In the genomic region with DNA sequence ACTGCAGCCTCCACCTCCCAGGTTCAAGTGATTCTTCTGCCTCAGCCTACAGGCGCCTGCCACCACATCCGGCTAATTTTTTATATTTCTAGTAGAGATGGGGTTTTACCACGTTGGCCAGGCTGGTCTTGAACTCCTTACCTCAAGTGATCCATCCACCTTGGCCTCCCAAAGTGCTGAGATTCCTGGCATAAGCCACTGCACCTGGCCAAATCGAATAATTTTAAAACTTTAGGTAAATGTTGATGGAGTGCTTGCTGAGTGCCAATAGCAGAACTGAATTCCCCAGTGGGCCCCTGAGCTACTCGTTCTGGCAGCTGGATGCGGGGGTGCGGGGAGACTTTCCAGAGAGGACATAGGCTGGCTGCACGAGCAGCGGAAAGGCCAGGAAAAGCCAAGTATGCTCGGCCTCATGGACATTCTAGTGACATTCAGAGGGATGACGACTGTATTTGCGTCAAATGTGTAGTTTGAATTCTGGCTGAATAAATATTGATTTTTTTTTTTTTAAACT, we compare ENCODE assay signal across 10 cellular contexts. TPM values are rescaled to one million over a fixed set of nuclear protein-coding genes. Genes with fewer than 3 reads are reported as not detected.
DNase-seq lines count a peak whose midpoint lies in the region; ATAC-seq and TF ChIP-seq lines count a peak whose summit lies in the region.
"Had no signal": no experiment of that assay in that cellular context is flagged by ENCODE, and none has a peak within 500 bp of the region (broad histone marks: within the 10 kb centered on the region; RNA-seq: fewer than 3 reads in every experiment).

No MANE protein-coding gene starts in this region.

- ATAC-seq in activated T-cell treated with anti-CD3 and anti-CD28 coated beads, Interleukin-2, amount 50 U/mL, for 72 hours (replicated peaks in 1 of 2) = no peak
- no peak for ATAC-seq in upper lobe of right lung
- ATAC-seq in HG03571 (IDR thresholded peaks at IDR 0.05; ENCODE audit: unreplicated experiment) = no peak
- no peak for ATAC-seq in GM18868 (IDR thresholded peaks at IDR 0.05; ENCODE audit: unreplicated experiment)
- ATAC-seq: HCT116 had no signal

- DNase-seq in activated T-cell treated with anti-CD3 and anti-CD28 coated beads, Interleukin-2, amount 50 U/mL, for 72 hours = no peak
- DNase-seq in activated T-cell treated with anti-CD3 and anti-CD28 coated beads for 4 hours = no peak
- DNase-seq in colonic mucosa = no peak
- DNase-seq in upper lobe of right lung = no peak
- DNase-seq in BE2C = no peak
- DNase-seq: dorsolateral prefrontal cortex had no signal

- intact Hi-C loops in colonic mucosa (cut with DNase I) (no loop called here), upper lobe of right lung (cut with DNase I) (no loop called here)

- H3K27me3 ChIP-seq in colonic mucosa = no peaks in the 10 kb centered on the region
- no peaks in the 10 kb centered on the region for H3K27me3 ChIP-seq in mucosa of rectum (ENCODE audit: control insufficient read depth in 2 of 2, insufficient read depth in 2 of 2, low read length in 2 of 2)
- no peaks in the 10 kb centered on the region for H3K27me3 ChIP-seq in upper lobe of right lung
- H3K27me3 ChIP-seq in BE2C = no peaks in the 10 kb centered on the region
- H3K27me3 ChIP-seq: dorsolateral prefrontal cortex had no signal

- H3K27ac Mint-ChIP-seq in activated T-cell treated with anti-CD3 and anti-CD28 coated beads, Interleukin-2, amount 50 U/mL, for 72 hours = peak overlapping the region; percentile 97

- peaks cover 49% of the 10 kb centered on the region for H3K4me1 Mint-ChIP-seq in activated T-cell treated with anti-CD3 and anti-CD28 coated beads, Interleukin-2, amount 50 U/mL, for 72 hours (ENCODE audit: low read depth)

- peak overlapping the region; percentile 22 to 89 for H3K4me3 Mint-ChIP-seq in activated T-cell treated with anti-CD3 and anti-CD28 coated beads, Interleukin-2, amount 50 U/mL, for 72 hours

- no peaks in the 10 kb centered on the region for H3K27me3 Mint-ChIP-seq in activated T-cell treated with anti-CD3 and anti-CD28 coated beads, Interleukin-2, amount 50 U/mL, for 72 hours (ENCODE audit: low read depth)

- H3K4me1 ChIP-seq in colonic mucosa (peaks cover 29% of the 10 kb centered on the region), mucosa of rectum (ENCODE audit: control insufficient read depth in 2 of 2, insufficient read depth in 2 of 2, low read length in 2 of 2) (peaks cover 44 to 52% of the 10 kb centered on the region in 2 donors), upper lobe of right lung (peaks cover 31% of the 10 kb centered on the region), BE2C (peaks cover 13% of the 10 kb centered on the region)

- TF ChIP-seq CTCF in colonic mucosa (IDR thresholded peaks at IDR 0.05) (no peak), upper lobe of right lung (IDR thresholded peaks at IDR 0.05) (no peak), BE2C (IDR thresholded peaks at IDR 0.05; ENCODE audit: low read depth, low read length) (no peak)

- H3K9me3 ChIP-seq in colonic mucosa (no peaks in the 10 kb centered on the region), mucosa of rectum (ENCODE audit: control insufficient read depth in 2 of 2, low read length in 2 of 2) (no peaks in the 10 kb centered on the region), upper lobe of right lung (no peaks in the 10 kb centered on the region), BE2C (no peaks in the 10 kb centered on the region)

- H3K9ac ChIP-seq in colonic mucosa (ENCODE audit: low read depth in 2 of 2, low read length in 2 of 2) (peak overlapping the region; percentile 47 to 97), mucosa of rectum (ENCODE audit: low read depth in 1 of 2, low read length in 2 of 2) (peak overlapping the region; percentile 31 to 72)

- H3K36me3 ChIP-seq in colonic mucosa = peaks cover 9% of the 10 kb centered on the region
- peaks cover 19 to 29% of the 10 kb centered on the region in 2 donors for H3K36me3 ChIP-seq in mucosa of rectum (ENCODE audit: control insufficient read depth in 2 of 2, insufficient read depth in 2 of 2, low read length in 2 of 2)
- peaks cover 29% of the 10 kb centered on the region for H3K36me3 ChIP-seq in upper lobe of right lung
- peaks cover 86% of the 10 kb centered on the region for H3K36me3 ChIP-seq in BE2C

- H3K4me3 ChIP-seq in colonic mucosa = no peak overlapping the region
- no peak overlapping the region for H3K4me3 ChIP-seq in mucosa of rectum (ENCODE audit: low read length in 2 of 2)
- H3K4me3 ChIP-seq in upper lobe of right lung = no peak overlapping the region
- H3K4me3 ChIP-seq in BE2C (ENCODE audit: low read depth, low read length) = no peak overlapping the region
- H3K4me3 ChIP-seq: dorsolateral prefrontal cortex had no signal

- H3K36me3 Mint-ChIP-seq in activated T-cell treated with anti-CD3 and anti-CD28 coated beads, Interleukin-2, amount 50 U/mL, for 72 hours (ENCODE audit: insufficient read depth in 2 of 2) = peaks cover 10 to 34% of the 10 kb centered on the region in 2 donors

- no peaks in the 10 kb centered on the region for H3K9me3 Mint-ChIP-seq in activated T-cell treated with anti-CD3 and anti-CD28 coated beads, Interleukin-2, amount 50 U/mL, for 72 hours

- H3K27ac ChIP-seq in colonic mucosa = peak overlapping the region; percentile 99
- H3K27ac ChIP-seq in mucosa of rectum (ENCODE audit: low read depth in 2 of 2, low read length in 2 of 2) = peak overlapping the region; percentile 84 to 97
- H3K27ac ChIP-seq in upper lobe of right lung = peak overlapping the region; percentile 83

RNA-seq across cellular contexts. Expression of a gene that starts 16.8 kb away (rescaled TPM):
- 10 to 100 TPM; 53.5 to 73.3 TPM for total RNA-seq in activated T-cell treated with anti-CD3 and anti-CD28 coated beads, Interleukin-2, amount 50 U/mL, for 72 hours
- total RNA-seq in colonic mucosa (10 to 100 TPM; 22.4 to 50.6 TPM), upper lobe of right lung (14.8 TPM)
- 26.8 TPM for polyA plus RNA-seq in BE2C (2012; ENCODE audit: insufficient read depth, insufficient read length, low read depth)

RNA-seq across cellular contexts. Expression of a gene that starts 37.0 kb away (rescaled TPM):
- total RNA-seq in activated T-cell treated with anti-CD3 and anti-CD28 coated beads, Interleukin-2, amount 50 U/mL, for 72 hours = 100 to 1,000 TPM; 254 to 267 TPM
- total RNA-seq in colonic mucosa (100 to 1,000 TPM; 442 to 494 TPM), upper lobe of right lung (250 TPM)
- polyA plus RNA-seq in BE2C (2012; ENCODE audit: insufficient read depth, insufficient read length, low read depth) = 1,797 TPM

RNA-seq across cellular contexts. Expression of a gene that starts 41.4 kb away (rescaled TPM):
- total RNA-seq in activated T-cell treated with anti-CD3 and anti-CD28 coated beads, Interleukin-2, amount 50 U/mL, for 72 hours = 10 to 100 TPM; 67.7 to 74.9 TPM
- total RNA-seq in colonic mucosa = 100 to 1,000 TPM; 162 to 174 TPM
- 91.2 TPM for total RNA-seq in upper lobe of right lung
- 258 TPM for polyA plus RNA-seq in BE2C (2012; ENCODE audit: insufficient read depth, insufficient read length, low read depth)

RNA-seq across cellular contexts. Expression of a gene that starts 41.9 kb away (rescaled TPM):
- 1 to 10 TPM; 2.6 to 3.4 TPM for total RNA-seq in activated T-cell treated with anti-CD3 and anti-CD28 coated beads, Interleukin-2, amount 50 U/mL, for 72 hours
- total RNA-seq in colonic mucosa = 10 to 100 TPM in 1 of 2 donors, 1 to 10 TPM in 1; 5.3 to 11.9 TPM
- 1.1 TPM for total RNA-seq in upper lobe of right lung
- polyA plus RNA-seq in BE2C (2012; ENCODE audit: insufficient read depth, insufficient read length, low read depth) = 11.2 TPM

RNA-seq across cellular contexts. Expression of a gene that starts 49.0 kb away (rescaled TPM):
- total RNA-seq in activated T-cell treated with anti-CD3 and anti-CD28 coated beads, Interleukin-2, amount 50 U/mL, for 72 hours = 1 to 10 TPM; 1.0 to 1.4 TPM
- total RNA-seq in colonic mucosa = 1 to 10 TPM; 6.5 to 8.6 TPM
- 2.6 TPM for total RNA-seq in upper lobe of right lung
- 3.2 TPM for polyA plus RNA-seq in BE2C (2012; ENCODE audit: insufficient read depth, insufficient read length, low read depth)
